ENCODE assay signal across 8 cellular contexts in genomic region chr10:72079356-72079755, GRCh38. TPM values are rescaled to one million over a fixed set of nuclear protein-coding genes. Genes with fewer than 3 reads are reported as not detected.
DNase-seq lines count a peak whose midpoint lies in the region; TF ChIP-seq lines count a peak whose summit lies in the region.

No MANE protein-coding gene starts in this region.

- H3K27ac ChIP-seq in tibial artery: no peak overlapping the region

- H3K4me1 Mint-ChIP-seq in activated CD4-positive, alpha-beta memory T cell treated with anti-CD3 and anti-CD28 coated beads for 36 hours (ENCODE audit: low read depth): peaks cover 92% of the 10 kb centered on the region
- peaks cover 62% of the 10 kb centered on the region for H3K4me1 Mint-ChIP-seq in activated T-helper 2 cell treated with anti-CD3 and anti-CD28 coated beads, Interferon-gamma antibody, Interleukin-2, Interleukin-4, amounts not matched to agents 10 μg/mL and 5 μg/mL and 100 μg/mL, durations not matched to agents 14 hours and 24 hours and 36 hours (ENCODE audit: low read depth)

- POLR2A ChIA-PET in activated CD4-positive, alpha-beta memory T cell treated with anti-CD3 and anti-CD28 coated beads for 36 hours (lab: Charles Lee): interaction anchor here (0.9 to 1.7 kb wide), 4 partner anchors 8 to 137 kb away, joined by 4 read pairs; partner anchors contain the start of genes ANAPC16 and ASCC1

- intact Hi-C loops in activated CD4-positive, alpha-beta memory T cell treated with anti-CD3 and anti-CD28 coated beads for 36 hours (cut with micrococcal nuclease): no loop called here
- intact Hi-C loops in activated T-helper 2 cell treated with anti-CD3 and anti-CD28 coated beads, Interferon-gamma antibody, Interleukin-2, Interleukin-4, amounts not matched to agents 10 μg/mL and 5 μg/mL and 100 μg/mL, durations not matched to agents 14 hours and 24 hours and 36 hours (cut with micrococcal nuclease): no loop called here
- intact Hi-C loops in tibial artery (cut with DNase I; ENCODE audit: low total_unique reads): no loop called here

- no peak overlapping the region for H3K4me3 Mint-ChIP-seq in activated CD4-positive, alpha-beta memory T cell treated with anti-CD3 and anti-CD28 coated beads for 36 hours
- no peak overlapping the region for H3K4me3 Mint-ChIP-seq in activated T-helper 2 cell treated with anti-CD3 and anti-CD28 coated beads, Interferon-gamma antibody, Interleukin-2, Interleukin-4, amounts not matched to agents 10 μg/mL and 5 μg/mL and 100 μg/mL, durations not matched to agents 14 hours and 24 hours and 36 hours (ENCODE audit: low read depth)

- no peaks in the 10 kb centered on the region for H3K9me3 Mint-ChIP-seq in activated CD4-positive, alpha-beta memory T cell treated with anti-CD3 and anti-CD28 coated beads for 36 hours
- no peaks in the 10 kb centered on the region for H3K9me3 Mint-ChIP-seq in activated T-helper 2 cell treated with anti-CD3 and anti-CD28 coated beads, Interferon-gamma antibody, Interleukin-2, Interleukin-4, amounts not matched to agents 10 μg/mL and 5 μg/mL and 100 μg/mL, durations not matched to agents 14 hours and 24 hours and 36 hours

- no peaks in the 10 kb centered on the region for H3K9me3 ChIP-seq in tibial artery

- no peak overlapping the region for H3K4me3 ChIP-seq in tibial artery

- no peaks in the 10 kb centered on the region for H3K4me1 ChIP-seq in tibial artery

- peaks cover 22% of the 10 kb centered on the region for H3K36me3 Mint-ChIP-seq in activated CD4-positive, alpha-beta memory T cell treated with anti-CD3 and anti-CD28 coated beads for 36 hours
- peaks cover 29% of the 10 kb centered on the region for H3K36me3 Mint-ChIP-seq in activated T-helper 2 cell treated with anti-CD3 and anti-CD28 coated beads, Interferon-gamma antibody, Interleukin-2, Interleukin-4, amounts not matched to agents 10 μg/mL and 5 μg/mL and 100 μg/mL, durations not matched to agents 14 hours and 24 hours and 36 hours (ENCODE audit: low read depth)

- H3K27me3 ChIP-seq in tibial artery: peaks cover 0 to 3% of the 10 kb centered on the region in 2 donors

- TF ChIP-seq CTCF in tibial artery (IDR thresholded peaks at IDR 0.05): no peak

- no peaks in the 10 kb centered on the region for H3K36me3 ChIP-seq in tibial artery

- no peaks in the 10 kb centered on the region for H3K27me3 Mint-ChIP-seq in activated CD4-positive, alpha-beta memory T cell treated with anti-CD3 and anti-CD28 coated beads for 36 hours
- no peaks in the 10 kb centered on the region for H3K27me3 Mint-ChIP-seq in activated T-helper 2 cell treated with anti-CD3 and anti-CD28 coated beads, Interferon-gamma antibody, Interleukin-2, Interleukin-4, amounts not matched to agents 10 μg/mL and 5 μg/mL and 100 μg/mL, durations not matched to agents 14 hours and 24 hours and 36 hours (ENCODE audit: low read depth)

- DNase-seq in NCI-H1417 (lab: John Stamatoyannopoulos, UW) (peak in 2 of 3 experiments; percentile 60 to 88), NCI-H1417 treated with DMSO at 0.1 percent for 48 hours (lab: John Stamatoyannopoulos, UW) (no peak), KG1 (lab: John Stamatoyannopoulos, UW) (no peak), tibial artery (no peak)
- DNase-seq in activated CD4-positive, alpha-beta memory T cell treated with anti-CD3 and anti-CD28 coated beads for 36 hours: peak; percentile 61
- peak; percentile 77 for DNase-seq in effector CD8-positive, alpha-beta T cell (lab: John Stamatoyannopoulos, UW)
- DNase-seq in stimulated activated CD8-positive, alpha-beta memory T cell treated with anti-CD3 and anti-CD28 coated beads, Interleukin-7, amount 100 ng/mL, for 24 hours (ENCODE audit: low read depth): peak; percentile 35
- DNase-seq in activated T-helper 2 cell treated with anti-CD3 and anti-CD28 coated beads, Interferon-gamma antibody, Interleukin-2, Interleukin-4, amounts not matched to agents 10 μg/mL and 5 μg/mL and 100 μg/mL, durations not matched to agents 14 hours and 24 hours and 36 hours (ENCODE audit: low spot score): no peak

- CTCF ChIA-PET in activated CD4-positive, alpha-beta memory T cell treated with anti-CD3 and anti-CD28 coated beads for 36 hours (lab: Charles Lee): interaction anchor here (0.8 to 2.0 kb wide), 7 partner anchors 9 to 260 kb away, joined by 3 to 9 read pairs (median 4); no protein-coding TSS in a partner anchor

- peak overlapping the region; percentile 86 for H3K27ac Mint-ChIP-seq in activated CD4-positive, alpha-beta memory T cell treated with anti-CD3 and anti-CD28 coated beads for 36 hours
- no peak overlapping the region for H3K27ac Mint-ChIP-seq in activated T-helper 2 cell treated with anti-CD3 and anti-CD28 coated beads, Interferon-gamma antibody, Interleukin-2, Interleukin-4, amounts not matched to agents 10 μg/mL and 5 μg/mL and 100 μg/mL, durations not matched to agents 14 hours and 24 hours and 36 hours

RNA-seq across cellular contexts. Expression of gene SPOCK2, which starts 9.0 kb away (rescaled TPM):
- 100 to 1,000 TPM; 216 to 218 TPM for total RNA-seq in activated CD4-positive, alpha-beta memory T cell treated with anti-CD3 and anti-CD28 coated beads for 36 hours
- total RNA-seq in activated T-helper 2 cell treated with anti-CD3 and anti-CD28 coated beads, Interferon-gamma antibody, Interleukin-2, Interleukin-4, amounts not matched to agents 10 μg/mL and 5 μg/mL and 100 μg/mL, durations not matched to agents 14 hours and 24 hours and 36 hours: 135 and 137 TPM in 2 replicates

Comparison
In these comparisons a context has a peak if more than half of its experiments do, and no peak if none do; other contexts are left out.
1. DNase-seq: peak in NCI-H1417 (2 of 3), activated CD4-positive, alpha-beta memory T cell treated with anti-CD3 and anti-CD28 coated beads for 36 hours (single experiment), effector CD8-positive, alpha-beta T cell (single experiment) and stimulated activated CD8-positive, alpha-beta memory T cell treated with anti-CD3 and anti-CD28 coated beads, Interleukin-7, amount 100 ng/mL, for 24 hours (single experiment); none in NCI-H1417 treated with DMSO at 0.1 percent for 48 hours (single experiment), KG1 (single experiment), activated T-helper 2 cell treated with anti-CD3 and anti-CD28 coated beads, Interferon-gamma antibody, Interleukin-2, Interleukin-4, amounts not matched to agents 10 μg/mL and 5 μg/mL and 100 μg/mL, durations not matched to agents 14 hours and 24 hours and 36 hours (single experiment) and tibial artery (0 of 2).